Comparison of ENCODE assay signal across 24 cellular contexts in genomic region chr13:113046883-113047244, GRCh38. TPM values are rescaled to one million over a fixed set of nuclear protein-coding genes. Genes with fewer than 3 reads are reported as not detected.
DNase-seq lines count a peak whose midpoint lies in the region; ATAC-seq and TF ChIP-seq lines count a peak whose summit lies in the region.
"Had no signal": no experiment of that assay in that cellular context is flagged by ENCODE, and none has a peak within 500 bp of the region (broad histone marks: within the 10 kb centered on the region; RNA-seq: fewer than 3 reads in every experiment).

No MANE protein-coding gene starts in this region.

- no peak for TF ChIP-seq CTCF in left ventricle myocardium inferior (IDR thresholded peaks at IDR 0.05; ENCODE audit: borderline replicate concordance)
- no peak for TF ChIP-seq CTCF in HEK293 (tag by site-specific recombination; IDR thresholded peaks at IDR 0.05)

- H3K36me3 ChIP-seq in left ventricle myocardium inferior = peaks cover 10% of the 10 kb centered on the region
- H3K36me3 ChIP-seq in HEK293 (ENCODE audit: control insufficient read depth in 2 of 2, insufficient read depth in 1 of 2, low read length in 2 of 2) = no peaks in the 10 kb centered on the region
- H3K36me3 ChIP-seq: BLaER1 had no signal

- ATAC-seq in Right ventricle myocardium superior (ENCODE audit: poor library complexity) = no peak
- ATAC-seq in GM21737 (IDR thresholded peaks at IDR 0.05; ENCODE audit: unreplicated experiment) = no peak
- ATAC-seq: HepG2 had no signal

- DNase-seq in Right ventricle myocardium superior = peak; percentile 31
- no peak for DNase-seq in left ventricle myocardium inferior
- peak; percentile 46 to 57 for DNase-seq in erythroblast (lab: John Stamatoyannopoulos, UW)
- DNase-seq in substantia nigra (lab: John Stamatoyannopoulos, UW) = no peak
- DNase-seq in stimulated activated CD4-positive, alpha-beta T cell treated with anti-CD3 and anti-CD28 coated beads, Interleukin-1b, Interleukin-23, amount 100 ng/mL, for 48 hours = no peak
- no peak for DNase-seq in activated CD4-positive, alpha-beta T cell treated with anti-CD3 and anti-CD28 coated beads, Interleukin-2, amount 50 U/mL, for 48 hours
- DNase-seq: CD4-positive, CD25-positive, alpha-beta regulatory T cell; DMS153; DND-41; GM23248; H7; HFFc6; Karpas-422; NCI-H1092 treated with DMSO at 0.1 percent for 48 hours; NCI-H1436; NCI-H187 treated with DMSO at 0.1 percent for 48 hours; NCI-H446; NCI-H524 treated with DMSO at 0.1 percent for 48 hours; RPMI8226; SHP77 treated with DMSO at 0.1 percent for 48 hours had no signal

- H3K27me3 ChIP-seq in left ventricle myocardium inferior (ENCODE audit: low read depth) = peaks cover 10% of the 10 kb centered on the region
- H3K27me3 ChIP-seq: BLaER1 had no signal

- CTCF ChIA-PET in HEK293 (lab: Yijun Ruan, JAX) = no interaction called here

- H3K27ac ChIP-seq in left ventricle myocardium inferior (replicated peaks) (no peak overlapping the region), HEK293 (ENCODE audit: extremely low read depth, low read depth, low read length) (no peak overlapping the region), substantia nigra (ENCODE audit: low read depth, low read length, poor library complexity, severe bottlenecking) (peak overlapping the region; percentile 93)
- H3K27ac ChIP-seq: BLaER1, GM23248 had no signal

- H3K4me3 ChIP-seq in left ventricle myocardium inferior (no peak overlapping the region), HEK293 (ENCODE audit: low read depth, low read length) (no peak overlapping the region)
- H3K4me3 ChIP-seq: BLaER1, GM23248 had no signal

- intact Hi-C loops in Right ventricle myocardium superior (cut with DNase I) (no loop called here), left ventricle myocardium inferior (cut with micrococcal nuclease) (no loop called here)

- H3K4me1 ChIP-seq in left ventricle myocardium inferior = peaks cover 54% of the 10 kb centered on the region
- no peaks in the 10 kb centered on the region for H3K4me1 ChIP-seq in HEK293 (ENCODE audit: control insufficient read depth, insufficient read depth, low read length)

- POLR2A ChIA-PET in HEK293 (lab: Yijun Ruan, JAX) = no interaction called here

- H3K9me3 ChIP-seq in left ventricle myocardium inferior (replicated peaks) (no peaks in the 10 kb centered on the region), HEK293 (ENCODE audit: control insufficient read depth, insufficient read depth, low read depth, low read length) (no peaks in the 10 kb centered on the region)
- H3K9me3 ChIP-seq: BLaER1 had no signal

- TF ChIP-seq POLR2A in erythroblast (IDR thresholded peaks at IDR 0.05; ENCODE audit: low read length) = no peak

TF ChIP-seq in HEK293, 187 proteins besides CTCF, POLR2A, EP300 and RAD21:
- TF ChIP-seq, protein P1, sequence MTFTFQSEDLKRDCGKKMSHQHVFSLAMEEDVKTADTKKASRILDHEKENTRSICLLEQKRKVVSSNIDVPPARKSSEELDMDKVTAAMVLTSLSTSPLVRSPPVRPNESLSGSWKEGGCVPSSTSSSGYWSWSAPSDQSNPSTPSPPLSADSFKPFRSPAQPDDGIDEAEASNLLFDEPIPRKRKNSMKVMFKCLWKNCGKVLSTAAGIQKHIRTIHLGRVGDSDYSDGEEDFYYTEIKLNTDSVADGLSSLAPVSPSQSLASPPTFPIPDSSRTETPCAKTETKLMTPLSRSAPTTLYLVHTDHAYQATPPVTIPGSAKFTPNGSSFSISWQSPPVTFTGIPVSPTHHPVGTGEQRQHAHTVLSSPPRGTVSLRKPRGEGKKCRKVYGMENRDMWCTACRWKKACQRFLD (tag by site-specific recombination; IDR thresholded peaks at IDR 0.05) = no peak
- peak; percentile 44 for TF ChIP-seq ZNF341 (tag by site-specific recombination; IDR thresholded peaks at IDR 0.05; ENCODE audit: low read depth)

RNA-seq across cellular contexts. Expression of gene F7, which starts 58.7 kb away (rescaled TPM):
- 0.08 TPM for total RNA-seq in Right ventricle myocardium superior
- total RNA-seq in left ventricle myocardium inferior = not detected
- total RNA-seq: CD4-positive, CD25-positive, alpha-beta regulatory T cell; GM23248; HFFc6 had no signal

Comparison
In these comparisons a context has a peak if more than half of its experiments do, and no peak if none do; other contexts are left out.
1. DNase-seq: peak in Right ventricle myocardium superior (single experiment) and erythroblast (2 of 2); none in left ventricle myocardium inferior (single experiment), substantia nigra (0 of 49), stimulated activated CD4-positive, alpha-beta T cell treated with anti-CD3 and anti-CD28 coated beads, Interleukin-1b, Interleukin-23, amount 100 ng/mL, for 48 hours (single experiment) and activated CD4-positive, alpha-beta T cell treated with anti-CD3 and anti-CD28 coated beads, Interleukin-2, amount 50 U/mL, for 48 hours (0 of 2).